ENCODE assay signal across 8 cellular contexts in genomic region chr12:49828143-49829091, GRCh38. TPM values are rescaled to one million over a fixed set of nuclear protein-coding genes. Genes with fewer than 3 reads are reported as not detected.
DNase-seq lines count a peak whose midpoint lies in the region; ATAC-seq and TF ChIP-seq lines count a peak whose summit lies in the region.

Gene NCKAP5L (minus strand): TSS chr12:49828413. CDS start chr12:49804044, 24,369 bp downstream.

- H3K9me3 ChIP-seq in heart left ventricle = no peaks in the 10 kb centered on the region
- no peaks in the 10 kb centered on the region for H3K9me3 ChIP-seq in upper lobe of left lung

- peak in 1 of 2 donors; percentile 74 for TF ChIP-seq POLR2A in heart left ventricle (IDR thresholded peaks at IDR 0.05)
- TF ChIP-seq POLR2A in upper lobe of left lung (IDR thresholded peaks at IDR 0.05) = peak in 3 of 4 donors; percentile 18 to 74 (median 53)

- H3K27ac ChIP-seq in heart left ventricle = peak within 1 kb of the TSS; percentile 89 to 99 (median 96)
- peak within 1 kb of the TSS; percentile 89 to 95 (median 93) for H3K27ac ChIP-seq in upper lobe of left lung

- intact Hi-C loops in heart left ventricle (cut with DNase I) (no loop called here), posterior vena cava (cut with DNase I) (loop anchor here in 1 of 2 donors (2.0 kb wide), 1 partner anchor 14 kb away; the partner anchor contains the start of gene BCDIN3D)

- DNase-seq in NCI-H1436 treated with DMSO at 0.1 percent for 48 hours (lab: John Stamatoyannopoulos, UW) (peak; percentile 52), T follicular helper cell (ENCODE audit: low read depth) (peak; percentile 92), amniotic epithelial cell (ENCODE audit: low read depth) (peak; percentile 95), heart left ventricle (peak; percentile 98 to 99 (median 98)), posterior vena cava (ENCODE audit: low spot score) (peak; percentile 99), upper lobe of left lung (peak; percentile 98 to 99)

- H3K4me3 ChIP-seq in GM12875 (ENCODE audit: low read depth, low read length) (peak within 1 kb of the TSS; percentile 72), heart left ventricle (peak within 1 kb of the TSS; percentile 72 to 98 (median 90)), upper lobe of left lung (peak within 1 kb of the TSS; percentile 73 to 98 (median 80))

- TF ChIP-seq CTCF in GM12875 (IDR thresholded peaks at IDR 0.05; ENCODE audit: borderline replicate concordance, insufficient read depth, low read depth, low read length) (no peak), heart left ventricle (IDR thresholded peaks at IDR 0.05) (no peak), upper lobe of left lung (IDR thresholded peaks at IDR 0.05) (no peak)

- WGBS in heart left ventricle, 4 donors = 0 to 1% (median 0%) methylated on average over 37 to 60 of the region's 60 CpGs
- WGBS in upper lobe of left lung, 2 donors = 0 to 1% methylated on average over 20 to 57 of the region's 60 CpGs

- ATAC-seq in HG02798 (IDR thresholded peaks at IDR 0.05; ENCODE audit: poor library complexity, unreplicated experiment) (peak; percentile 93), heart left ventricle (peak; percentile 96 to 97 (median 96)), upper lobe of left lung (ENCODE audit: low FRiP score in 2 of 2) (peak; percentile 96 to 98)

- TF ChIP-seq EP300 in upper lobe of left lung (IDR thresholded peaks at IDR 0.05) = no peak

- peaks cover 6 to 51% (median 44%) of the 10 kb centered on the region in 12 donors for H3K4me1 ChIP-seq in heart left ventricle
- H3K4me1 ChIP-seq in upper lobe of left lung = peaks cover 35 to 46% (median 40%) of the 10 kb centered on the region in 4 donors

- H3K27me3 ChIP-seq in heart left ventricle = no peaks in the 10 kb centered on the region
- no peaks in the 10 kb centered on the region for H3K27me3 ChIP-seq in upper lobe of left lung

- H3K36me3 ChIP-seq in heart left ventricle (no peaks in the 10 kb centered on the region), upper lobe of left lung (no peaks in the 10 kb centered on the region)

RNA-seq across cellular contexts. Expression of gene NCKAP5L, which starts in this region (rescaled TPM):
- total RNA-seq in heart left ventricle (10 to 100 TPM; 14.1 to 35.0 (median 25.0) TPM), posterior vena cava (10 to 100 TPM; 16.2 to 22.4 TPM), upper lobe of left lung (10 to 100 TPM; 21.1 to 58.9 (median 30.8) TPM)
- polyA plus RNA-seq in heart left ventricle = 10 to 100 TPM; 19.4 to 27.7 TPM

Comparison
In these comparisons a context has a peak if more than half of its experiments do, and no peak if none do; other contexts are left out.
1. Peak in every context shown above with its lines: DNase-seq, ATAC-seq, H3K4me3 ChIP-seq and H3K27ac ChIP-seq.